Comparison of ENCODE assay signal across 8 cellular contexts in genomic region chr12:46372131-46372851, GRCh38. TPM values are rescaled to one million over a fixed set of nuclear protein-coding genes. Genes with fewer than 3 reads are reported as not detected.
DNase-seq lines count a peak whose midpoint lies in the region; ATAC-seq and TF ChIP-seq lines count a peak whose summit lies in the region.

Gene SLC38A2, minus strand, starts transcription at chr12:46372773. Its CDS starts 1,480 bp downstream, at chr12:46371293.

- TF ChIP-seq EP300 in stomach (IDR thresholded peaks at IDR 0.05): no peak

- CTCF ChIA-PET in RWPE1 (lab: Yijun Ruan, JAX): interaction anchor here (0.7 to 0.8 kb wide), 2 partner anchors 15 to 305 kb away, joined by 5 to 6 read pairs; no protein-coding TSS in a partner anchor

- TF ChIP-seq CTCF in RWPE1 (conservative IDR thresholded peaks at IDR 0.05; ENCODE audit: low read depth): no peak
- TF ChIP-seq CTCF in fibroblast of pulmonary artery (IDR thresholded peaks at IDR 0.05; ENCODE audit: low read length, missing control alignments): no peak
- TF ChIP-seq CTCF in nephron (IDR thresholded peaks at IDR 0.05; ENCODE audit: unreplicated experiment in 3 of 3): no peak
- TF ChIP-seq CTCF in stomach (IDR thresholded peaks at IDR 0.05): peak in 1 of 7 experiments; percentile 6

- H3K36me3 ChIP-seq in stomach: peaks cover 30 to 39% (median 39%) of the 10 kb centered on the region in 4 donors

- peak; percentile 77 for ATAC-seq in GM21619 (IDR thresholded peaks at IDR 0.05; ENCODE audit: unreplicated experiment)

- DNase-seq in DMS79 treated with DMSO at 0.1 percent for 48 hours (lab: John Stamatoyannopoulos, UW) (peak; percentile 87), KBM-7 (peak; percentile 90), RWPE1 (ENCODE audit: low spot score) (peak; percentile 96), fibroblast of pulmonary artery (ENCODE audit: low read depth) (peak; percentile 94), stomach (peak; percentile 99)
- peak; percentile 34 for DNase-seq in activated effector memory CD4-positive, alpha-beta T cell treated with Interleukin-2 at 50 U/mL for 16 hours

- intact Hi-C loops in stomach (cut with DNase I; ENCODE audit: low total_unique reads): no loop called here

- H3K27ac ChIP-seq in RWPE1 (peak within 1 kb of the TSS; percentile 98), stomach (peak within 1 kb of the TSS; percentile 99 to 100 (median 99))

- H3K9me3 ChIP-seq in stomach: no peaks in the 10 kb centered on the region

- peaks cover 41% of the 10 kb centered on the region for H3K4me1 Mint-ChIP-seq in nephron

- no peaks in the 10 kb centered on the region for H3K27me3 Mint-ChIP-seq in nephron (ENCODE audit: low read depth)

- peaks cover 23 to 46% (median 37%) of the 10 kb centered on the region in 4 donors for H3K4me1 ChIP-seq in stomach

- peak within 1 kb of the TSS; percentile 97 to 99 (median 99) for H3K27ac Mint-ChIP-seq in nephron

- WGBS in stomach, 5 donors: 0 to 2% (median 1%) methylated on average over 57 to 77 of the region's 77 CpGs

- in situ Hi-C loops in KBM-7 (cut with MboI; ENCODE audit: low pct_unique_long_range_greater_than_20kb, low sequenced_read_pairs): loop anchor here (25.0 kb wide), 1 partner anchor 290 kb away; no protein-coding TSS in a partner anchor

- H3K36me3 Mint-ChIP-seq in nephron (ENCODE audit: low read depth): peaks cover 36% of the 10 kb centered on the region

- TF ChIP-seq POLR2A in stomach (IDR thresholded peaks at IDR 0.05): peak in 2 of 4 donors; percentile 96 to 99

- no peaks in the 10 kb centered on the region for H3K27me3 ChIP-seq in stomach

- H3K4me3 ChIP-seq in fibroblast of pulmonary artery (replicated peaks; ENCODE audit: low read depth, low read length): peak within 1 kb of the TSS; percentile 88
- peak within 1 kb of the TSS; percentile 94 to 100 (median 96) for H3K4me3 ChIP-seq in stomach

- H3K4me3 Mint-ChIP-seq in nephron: peak within 1 kb of the TSS; percentile 95 to 99 (median 97)

- POLR2A ChIA-PET in RWPE1 (lab: Yijun Ruan, JAX; ENCODE audit: low non-redundant PET): interaction anchor here (0.6 to 1.0 kb wide), 3 partner anchors 110 to 184 kb away, joined by 3 to 4 read pairs (median 3); no protein-coding TSS in a partner anchor

- no peaks in the 10 kb centered on the region for H3K9me3 Mint-ChIP-seq in nephron

RNA-seq across cellular contexts. Expression of gene SLC38A2, which starts in this region (rescaled TPM):
- total RNA-seq in stomach: 100 to 1,000 TPM; 141 to 716 (median 250) TPM
- polyA plus RNA-seq in stomach: 10 to 100 TPM; 26.6 to 88.6 (median 27.2) TPM

Comparison
In these comparisons a context has a peak if more than half of its experiments do, and no peak if none do; other contexts are left out.
1. Peak in every context shown above with its lines: DNase-seq, ATAC-seq, H3K4me3 ChIP-seq and H3K27ac ChIP-seq.
2. DNase-seq: peak in every context shown above with its lines; median percentile 99 in stomach; 96 in RWPE1; 94 in fibroblast of pulmonary artery; 90 in KBM-7; 87 in DMS79 treated with DMSO at 0.1 percent for 48 hours; 34 in activated effector memory CD4-positive, alpha-beta T cell treated with Interleukin-2 at 50 U/mL for 16 hours.